18 cellular contexts compared by ENCODE assay signal in genomic region chr6:144133225-144133821, GRCh38. TPM values are rescaled to one million over a fixed set of nuclear protein-coding genes. Genes with fewer than 3 reads are reported as not detected.
A peak's percentile ranks its signal among the peaks of the same experiment; 100 is the strongest.
DNase-seq lines count a peak whose midpoint lies in the region; ATAC-seq, FAIRE-seq and TF ChIP-seq lines count a peak whose summit lies in the region.
"Had no signal": no experiment of that assay in that cellular context is flagged by ENCODE, and none has a peak within 500 bp of the region (broad histone marks: within the 10 kb centered on the region; RNA-seq: fewer than 3 reads in every experiment).

No MANE protein-coding gene starts in this region.

- intact Hi-C loops in endothelial cell of umbilical vein (cut with micrococcal nuclease) = loop anchor here (1.0 kb wide), 1 partner anchor 11 kb away; no protein-coding TSS in a partner anchor
- intact Hi-C loops in sciatic nerve (cut with DNase I) = no loop called here
- intact Hi-C loops in heart left ventricle (cut with DNase I) = no loop called here

- no peak overlapping the region for H3K9ac ChIP-seq in Loucy (ENCODE audit: low read depth, low read length, poor library complexity, severe bottlenecking)
- no peak overlapping the region for H3K9ac ChIP-seq in endothelial cell of umbilical vein (replicated peaks; ENCODE audit: extremely low read depth, insufficient read depth, low read length)

- H3K9me2 ChIP-seq in Loucy (replicated peaks; ENCODE audit: low read depth, low read length) = no peaks in the 10 kb centered on the region

- FAIRE-seq in endothelial cell of umbilical vein (lab: Jason Lieb, UNC) = peak; percentile 42
- FAIRE-seq: A549, GM12878, GM18507, H1, HepG2, HTR-8/SVneo had no signal

- no peak for ATAC-seq in activated T-cell treated with anti-CD3 and anti-CD28 coated beads, Interleukin-2, amount 50 U/mL, for 72 hours (replicated peaks in 1 of 2)
- peak; percentile 20 for ATAC-seq in stimulated activated memory B cell treated with anti-CD40 and anti-IgM and Interleukin-4, amounts not matched to agents 10 μg/mL and 1 μg/mL and 100 μg/mL, for 72 hours
- ATAC-seq in sciatic nerve (no peak), heart left ventricle (no peak), GM21515 (IDR thresholded peaks at IDR 0.05; ENCODE audit: unreplicated experiment) (no peak)
- ATAC-seq: A549; CD8-positive, alpha-beta T cell; GM12878; HepG2 had no signal

- H3K4me3 ChIP-seq in Loucy (ENCODE audit: low read length, poor library complexity, severe bottlenecking) (no peak overlapping the region), endothelial cell of umbilical vein (replicated peaks in 1 of 3; ENCODE audit: insufficient read depth in 1 of 3, low read depth in 1 of 3, low read length in 3 of 3) (no peak overlapping the region), heart left ventricle (no peak overlapping the region)
- H3K4me3 ChIP-seq: A549, GM12878, HAP-1 had no signal

- no peaks in the 10 kb centered on the region for H3K9me3 ChIP-seq in Loucy (ENCODE audit: insufficient read depth, low read depth, low read length)
- no peaks in the 10 kb centered on the region for H3K9me3 ChIP-seq in endothelial cell of umbilical vein (replicated peaks; ENCODE audit: control insufficient read depth, insufficient read depth, low read length)
- no peaks in the 10 kb centered on the region for H3K9me3 ChIP-seq in heart left ventricle
- H3K9me3 ChIP-seq: A549, Caco-2, HAP-1 had no signal

- POLR2A ChIA-PET in endothelial cell of umbilical vein (lab: Charles Lee) = interaction anchor here (0.6 kb wide), 1 partner anchor 14 kb away, joined by 3 read pairs; no protein-coding TSS in a partner anchor

- 67 to 76% (median 75%) methylated on average over 5 of the region's 5 CpGs for WGBS in heart left ventricle, 4 donors

- no peak for TF ChIP-seq CTCF in Loucy (conservative IDR thresholded peaks at IDR 0.05; ENCODE audit: low read length)
- TF ChIP-seq CTCF in endothelial cell of umbilical vein (IDR thresholded peaks at IDR 0.05; ENCODE audit: extremely low read depth in 1 of 2, insufficient read depth in 1 of 2, low read depth in 1 of 2, low read length in 2 of 2) = no peak
- no peak for TF ChIP-seq CTCF in heart left ventricle (IDR thresholded peaks at IDR 0.05)

- H3K36me3 ChIP-seq in Loucy (ENCODE audit: insufficient read depth, low read length) (no peaks in the 10 kb centered on the region), endothelial cell of umbilical vein (ENCODE audit: control insufficient read depth in 2 of 2, extremely low read depth in 1 of 2, insufficient read depth in 2 of 2, low read length in 2 of 2) (no peaks in the 10 kb centered on the region), heart left ventricle (no peaks in the 10 kb centered on the region)
- H3K36me3 ChIP-seq: HAP-1 had no signal

- H3K4me1 Mint-ChIP-seq in activated T-cell treated with anti-CD3 and anti-CD28 coated beads, Interleukin-2, amount 50 U/mL, for 72 hours (ENCODE audit: low read depth) = peaks cover 45% of the 10 kb centered on the region
- peaks cover 20% of the 10 kb centered on the region for H3K4me1 Mint-ChIP-seq in stimulated activated memory B cell treated with anti-CD40 and anti-IgM and Interleukin-4, amounts not matched to agents 10 μg/mL and 1 μg/mL and 100 μg/mL, for 72 hours

- dilution Hi-C loops in endothelial cell of umbilical vein (cut with MboI; ENCODE audit: extremely low pct_ligation_motif_present, low sequenced_read_pairs) = no loop called here

- H3K36me3 Mint-ChIP-seq in activated T-cell treated with anti-CD3 and anti-CD28 coated beads, Interleukin-2, amount 50 U/mL, for 72 hours (ENCODE audit: insufficient read depth in 2 of 2) = no peaks in the 10 kb centered on the region
- no peaks in the 10 kb centered on the region for H3K36me3 Mint-ChIP-seq in stimulated activated memory B cell treated with anti-CD40 and anti-IgM and Interleukin-4, amounts not matched to agents 10 μg/mL and 1 μg/mL and 100 μg/mL, for 72 hours
- H3K36me3 Mint-ChIP-seq: CD14-positive monocyte; CD8-positive, alpha-beta T cell had no signal

- H3K27me3 ChIP-seq in Loucy (ENCODE audit: insufficient read depth, low read length, poor library complexity, severe bottlenecking) (no peaks in the 10 kb centered on the region), endothelial cell of umbilical vein (ENCODE audit: control insufficient read depth in 2 of 2, insufficient read depth in 2 of 2, low read length in 2 of 2) (no peaks in the 10 kb centered on the region), heart left ventricle (no peaks in the 10 kb centered on the region)

- H3K9me3 Mint-ChIP-seq in activated T-cell treated with anti-CD3 and anti-CD28 coated beads, Interleukin-2, amount 50 U/mL, for 72 hours = peaks cover 0 to 2% of the 10 kb centered on the region in 2 donors
- H3K9me3 Mint-ChIP-seq in stimulated activated memory B cell treated with anti-CD40 and anti-IgM and Interleukin-4, amounts not matched to agents 10 μg/mL and 1 μg/mL and 100 μg/mL, for 72 hours = peaks cover 2% of the 10 kb centered on the region
- H3K9me3 Mint-ChIP-seq: CD14-positive monocyte; CD8-positive, alpha-beta T cell had no signal

- H3K4me2 ChIP-seq in Loucy (ENCODE audit: low read depth, low read length, poor library complexity, severe bottlenecking) = no peak overlapping the region
- H3K4me2 ChIP-seq in endothelial cell of umbilical vein (ENCODE audit: insufficient read depth, low read length) = no peak overlapping the region
- H3K4me2 ChIP-seq: A549 had no signal

- H3K9me1 ChIP-seq in endothelial cell of umbilical vein (replicated peaks; ENCODE audit: control insufficient read depth, extremely low read depth, insufficient read depth, low read length) = no peaks in the 10 kb centered on the region

- H3K79me2 ChIP-seq in Loucy (ENCODE audit: insufficient read depth, low read length) (no peaks in the 10 kb centered on the region), endothelial cell of umbilical vein (ENCODE audit: control insufficient read depth, insufficient read depth, low read length) (no peaks in the 10 kb centered on the region)

- H3K4me3 Mint-ChIP-seq in activated T-cell treated with anti-CD3 and anti-CD28 coated beads, Interleukin-2, amount 50 U/mL, for 72 hours = no peak overlapping the region
- no peak overlapping the region for H3K4me3 Mint-ChIP-seq in stimulated activated memory B cell treated with anti-CD40 and anti-IgM and Interleukin-4, amounts not matched to agents 10 μg/mL and 1 μg/mL and 100 μg/mL, for 72 hours
- H3K4me3 Mint-ChIP-seq: CD14-positive monocyte; CD8-positive, alpha-beta T cell had no signal

- no peak overlapping the region for H3K27ac ChIP-seq in endothelial cell of umbilical vein (ENCODE audit: insufficient read depth, low read depth, low read length)
- H3K27ac ChIP-seq in heart left ventricle = no peak overlapping the region
- H3K27ac ChIP-seq: A549 had no signal

- no peaks in the 10 kb centered on the region for H3K4me1 ChIP-seq in Loucy (ENCODE audit: insufficient read depth, low read length, poor library complexity, severe bottlenecking)
- H3K4me1 ChIP-seq in endothelial cell of umbilical vein (ENCODE audit: control insufficient read depth, extremely low read depth, insufficient read depth, low read length) = peaks cover 23% of the 10 kb centered on the region
- no peaks in the 10 kb centered on the region for H3K4me1 ChIP-seq in heart left ventricle
- H3K4me1 ChIP-seq: Caco-2, HAP-1 had no signal

- CTCF ChIA-PET in endothelial cell of umbilical vein (lab: Charles Lee) = interaction anchor here (1.2 to 1.8 kb wide), 2 partner anchors 10 to 83 kb away, joined by 3 to 10 read pairs; no protein-coding TSS in a partner anchor

- H2AFZ ChIP-seq in Loucy (ENCODE audit: low read length) (peak overlapping the region; percentile 12; the same call in 1 of the 2 replicates), endothelial cell of umbilical vein (ENCODE audit: low read depth, low read length) (peak overlapping the region; percentile 58)

- no peak for DNase-seq in activated T-cell treated with anti-CD3 and anti-CD28 coated beads, Interleukin-2, amount 50 U/mL, for 72 hours
- DNase-seq in activated T-cell treated with anti-CD3 and anti-CD28 coated beads, Interleukin-2, amount 50 U/mL, for 1 hour = no peak
- DNase-seq in endothelial cell of umbilical vein (ENCODE audit: low read depth, low spot score) = no peak
- DNase-seq in sciatic nerve (ENCODE audit: low spot score) = no peak
- DNase-seq in heart left ventricle = no peak
- DNase-seq: Caco-2; CD8-positive, alpha-beta T cell had no signal

- BruUV-seq in endothelial cell of umbilical vein (replicated peaks; lab: Mats Ljungman, UMichigan) = no TSS peak

- no peak for TF ChIP-seq POLR2A in endothelial cell of umbilical vein (IDR thresholded peaks at IDR 0.05; ENCODE audit: low read depth, low read length)
- TF ChIP-seq POLR2A in heart left ventricle (IDR thresholded peaks at IDR 0.05) = no peak

- H3K27me3 Mint-ChIP-seq in activated T-cell treated with anti-CD3 and anti-CD28 coated beads, Interleukin-2, amount 50 U/mL, for 72 hours (ENCODE audit: low read depth) = no peaks in the 10 kb centered on the region
- peaks cover 35% of the 10 kb centered on the region for H3K27me3 Mint-ChIP-seq in stimulated activated memory B cell treated with anti-CD40 and anti-IgM and Interleukin-4, amounts not matched to agents 10 μg/mL and 1 μg/mL and 100 μg/mL, for 72 hours

- H3F3A ChIP-seq in Loucy (ENCODE audit: low read depth) = no peaks in the 10 kb centered on the region

- H4K20me1 ChIP-seq in Loucy (ENCODE audit: insufficient read depth, low read length, poor library complexity, severe bottlenecking) = no peaks in the 10 kb centered on the region
- H4K20me1 ChIP-seq in endothelial cell of umbilical vein (replicated peaks; ENCODE audit: control insufficient read depth, extremely low read depth, insufficient read depth, low read length) = no peaks in the 10 kb centered on the region

- peak overlapping the region; percentile 59 for H3K27ac Mint-ChIP-seq in activated T-cell treated with anti-CD3 and anti-CD28 coated beads, Interleukin-2, amount 50 U/mL, for 72 hours
- H3K27ac Mint-ChIP-seq in stimulated activated memory B cell treated with anti-CD40 and anti-IgM and Interleukin-4, amounts not matched to agents 10 μg/mL and 1 μg/mL and 100 μg/mL, for 72 hours = no peak overlapping the region
- H3K27ac Mint-ChIP-seq: CD14-positive monocyte; CD8-positive, alpha-beta T cell had no signal

RNA-seq across cellular contexts. Expression of gene STX11, which starts 17.0 kb away (rescaled TPM):
- 10 to 100 TPM; 34.0 to 36.0 TPM for total RNA-seq in activated T-cell treated with anti-CD3 and anti-CD28 coated beads, Interleukin-2, amount 50 U/mL, for 72 hours
- 4.7 and 6.0 TPM in 2 replicates for total RNA-seq in endothelial cell of umbilical vein
- polyA plus RNA-seq in endothelial cell of umbilical vein = 8.5 and 8.9 TPM in 2 replicates
- 7.6 and 9.9 TPM in 2 replicates for polyA plus RNA-seq in endothelial cell of umbilical vein (2011; cell fraction: cytosol; rRNA removed)
- polyA plus RNA-seq in endothelial cell of umbilical vein (2011; cell fraction: nucleus; rRNA removed) = 4.4 and 4.6 TPM in 2 replicates
- 5.2 and 6.5 TPM in 2 replicates for polyA plus RNA-seq in endothelial cell of umbilical vein (2012)
- 5.5 and 7.8 TPM in 2 replicates for polyA minus RNA-seq in endothelial cell of umbilical vein
- 0.82 TPM for polyA minus RNA-seq in endothelial cell of umbilical vein (2011; cell fraction: cytosol; rRNA and poly(A)+ RNA removed)
- 3.3 and 5.2 TPM in 2 replicates for polyA minus RNA-seq in endothelial cell of umbilical vein (2011; cell fraction: nucleus; rRNA and poly(A)+ RNA removed)
- 7.1 TPM for total RNA-seq in sciatic nerve
- total RNA-seq in heart left ventricle = 10 to 100 TPM in 4 of 9 donors, 1 to 10 TPM in 5; 5.4 to 21.0 (median 9.0) TPM
- polyA plus RNA-seq in heart left ventricle = 10 to 100 TPM in 1 of 2 donors, 1 to 10 TPM in 1; 4.7 to 13.7 TPM
- total RNA-seq: HepG2 had no signal

RNA-seq across cellular contexts. Expression of gene SF3B5, which starts 38.0 kb away (rescaled TPM):
- total RNA-seq in activated T-cell treated with anti-CD3 and anti-CD28 coated beads, Interleukin-2, amount 50 U/mL, for 72 hours = 100 to 1,000 TPM; 126 to 141 TPM
- total RNA-seq in endothelial cell of umbilical vein (170 and 185 TPM in 2 replicates), sciatic nerve (74.4 TPM), heart left ventricle (100 to 1,000 TPM in 8 of 9 donors, 10 to 100 TPM in 1; 99.5 to 240 (median 124) TPM)
- polyA plus RNA-seq in endothelial cell of umbilical vein (540 and 652 TPM in 2 replicates), heart left ventricle (100 to 1,000 TPM; 150 to 281 TPM)
- polyA plus RNA-seq in endothelial cell of umbilical vein (2011; cell fraction: cytosol; rRNA removed) = 440 and 441 TPM in 2 replicates
- 126 and 145 TPM in 2 replicates for polyA plus RNA-seq in endothelial cell of umbilical vein (2011; cell fraction: nucleus; rRNA removed)
- polyA plus RNA-seq in endothelial cell of umbilical vein (2012) = 177 and 207 TPM in 2 replicates
- polyA minus RNA-seq in endothelial cell of umbilical vein = 193 and 235 TPM in 2 replicates
- 68.6 TPM for polyA minus RNA-seq in endothelial cell of umbilical vein (2011; cell fraction: cytosol; rRNA and poly(A)+ RNA removed)
- polyA minus RNA-seq in endothelial cell of umbilical vein (2011; cell fraction: nucleus; rRNA and poly(A)+ RNA removed) = 28.5 and 47.3 TPM in 2 replicates
